In genomic region chr10:72085166-72085565, GRCh38 we compare ENCODE assay signal across 19 cellular contexts.
DNase-seq lines count a peak whose midpoint lies in the region; ATAC-seq and TF ChIP-seq lines count a peak whose summit lies in the region.
"Had no signal": no experiment of that assay in that cellular context is flagged by ENCODE, and none has a peak within 500 bp of the region (broad histone marks: within the 10 kb centered on the region; RNA-seq: fewer than 3 reads in every experiment).

No MANE protein-coding gene starts in this region.

- H3K36me3 Mint-ChIP-seq in activated naive CD4-positive, alpha-beta T cell treated with anti-CD3 and anti-CD28 coated beads, Interleukin-2, amount 10 ng/mL, durations not matched to agents 7 days and 5 days: peaks cover 57% of the 10 kb centered on the region
- peaks cover 88% of the 10 kb centered on the region for H3K36me3 Mint-ChIP-seq in effector memory CD8-positive, alpha-beta T cell (ENCODE audit: insufficient read depth)

- CTCF ChIA-PET in activated naive CD4-positive, alpha-beta T cell treated with anti-CD3 and anti-CD28 coated beads, Interleukin-2, amount 10 ng/mL, durations not matched to agents 7 days and 5 days (lab: Charles Lee): interaction anchor here (0.7 to 1.2 kb wide), 2 partner anchors 41 to 252 kb away, joined by 3 read pairs; no protein-coding TSS in a partner anchor

- no peak for TF ChIP-seq CTCF in WERI-Rb-1 (IDR thresholded peaks at IDR 0.05; ENCODE audit: low read depth, low read length)

- no peaks in the 10 kb centered on the region for H3K36me3 ChIP-seq in WERI-Rb-1
- H3K36me3 ChIP-seq: neutrophil, right atrium auricular region, SJSA1 had no signal

- H3K9me3 ChIP-seq in WERI-Rb-1 (ENCODE audit: severe bottlenecking): no peaks in the 10 kb centered on the region
- H3K9me3 ChIP-seq: neutrophil, right atrium auricular region, SJSA1 had no signal

- peak overlapping the region; percentile 98 for H3K4me3 Mint-ChIP-seq in activated naive CD4-positive, alpha-beta T cell treated with anti-CD3 and anti-CD28 coated beads, Interleukin-2, amount 10 ng/mL, durations not matched to agents 7 days and 5 days
- H3K4me3 Mint-ChIP-seq in effector memory CD8-positive, alpha-beta T cell: peak overlapping the region; percentile 94 to 97

- H3K9me3 Mint-ChIP-seq in activated naive CD4-positive, alpha-beta T cell treated with anti-CD3 and anti-CD28 coated beads, Interleukin-2, amount 10 ng/mL, durations not matched to agents 7 days and 5 days: no peaks in the 10 kb centered on the region
- no peaks in the 10 kb centered on the region for H3K9me3 Mint-ChIP-seq in effector memory CD8-positive, alpha-beta T cell

- H3K27ac Mint-ChIP-seq in activated naive CD4-positive, alpha-beta T cell treated with anti-CD3 and anti-CD28 coated beads, Interleukin-2, amount 10 ng/mL, durations not matched to agents 7 days and 5 days: peak overlapping the region; percentile 91
- H3K27ac Mint-ChIP-seq in effector memory CD8-positive, alpha-beta T cell: peak overlapping the region; percentile 99

- no peak for ATAC-seq in effector memory CD8-positive, alpha-beta T cell (replicated peaks)
- no peak for ATAC-seq in HG03196 (IDR thresholded peaks at IDR 0.05; ENCODE audit: unreplicated experiment)

- no peaks in the 10 kb centered on the region for H3K27me3 Mint-ChIP-seq in activated naive CD4-positive, alpha-beta T cell treated with anti-CD3 and anti-CD28 coated beads, Interleukin-2, amount 10 ng/mL, durations not matched to agents 7 days and 5 days
- no peaks in the 10 kb centered on the region for H3K27me3 Mint-ChIP-seq in effector memory CD8-positive, alpha-beta T cell

- no peak for DNase-seq in activated naive CD4-positive, alpha-beta T cell treated with anti-CD3 and anti-CD28 coated beads, Interleukin-2, amount 10 ng/mL, durations not matched to agents 7 days and 5 days
- DNase-seq in activated naive CD4-positive, alpha-beta T cell (lab: John Stamatoyannopoulos, UW): no peak
- DNase-seq in WERI-Rb-1: peak; percentile 88
- no peak for DNase-seq in effector memory CD8-positive, alpha-beta T cell
- DNase-seq in NCI-H1092 treated with DMSO at 0.1 percent for 48 hours (lab: John Stamatoyannopoulos, UW): no peak
- DNase-seq in COR-L47 (lab: John Stamatoyannopoulos, UW): no peak
- DNase-seq in stimulated activated CD4-positive, alpha-beta T cell treated with anti-CD3 and anti-CD28 coated beads, Interleukin-2, amount 100 ng/mL, for 48 hours: no peak
- DNase-seq: amniotic stem cell; central memory CD4-positive, alpha-beta T cell; DMS 273 treated with DMSO at 0.1 percent for 48 hours; hypothalamus; kidney glomerular epithelial cell; mesendoderm; NCI-H146; NCI-H345 had no signal

- H3K27me3 ChIP-seq in WERI-Rb-1 (ENCODE audit: insufficient read depth, low read depth, severe bottlenecking): no peaks in the 10 kb centered on the region
- H3K27me3 ChIP-seq: right atrium auricular region had no signal

- H3K4me3 ChIP-seq in WERI-Rb-1 (ENCODE audit: low read depth, low read length): no peak overlapping the region
- H3K4me3 ChIP-seq: right atrium auricular region, SJSA1 had no signal

- peaks cover 76% of the 10 kb centered on the region for H3K4me1 Mint-ChIP-seq in activated naive CD4-positive, alpha-beta T cell treated with anti-CD3 and anti-CD28 coated beads, Interleukin-2, amount 10 ng/mL, durations not matched to agents 7 days and 5 days
- H3K4me1 Mint-ChIP-seq in effector memory CD8-positive, alpha-beta T cell (ENCODE audit: low read depth in 2 of 2): peaks cover 69% of the 10 kb centered on the region in 2 donors

- peak overlapping the region; percentile 53 for H3K27ac ChIP-seq in WERI-Rb-1
- H3K27ac ChIP-seq: neutrophil, right atrium auricular region, SJSA1 had no signal
